In the genomic region with DNA sequence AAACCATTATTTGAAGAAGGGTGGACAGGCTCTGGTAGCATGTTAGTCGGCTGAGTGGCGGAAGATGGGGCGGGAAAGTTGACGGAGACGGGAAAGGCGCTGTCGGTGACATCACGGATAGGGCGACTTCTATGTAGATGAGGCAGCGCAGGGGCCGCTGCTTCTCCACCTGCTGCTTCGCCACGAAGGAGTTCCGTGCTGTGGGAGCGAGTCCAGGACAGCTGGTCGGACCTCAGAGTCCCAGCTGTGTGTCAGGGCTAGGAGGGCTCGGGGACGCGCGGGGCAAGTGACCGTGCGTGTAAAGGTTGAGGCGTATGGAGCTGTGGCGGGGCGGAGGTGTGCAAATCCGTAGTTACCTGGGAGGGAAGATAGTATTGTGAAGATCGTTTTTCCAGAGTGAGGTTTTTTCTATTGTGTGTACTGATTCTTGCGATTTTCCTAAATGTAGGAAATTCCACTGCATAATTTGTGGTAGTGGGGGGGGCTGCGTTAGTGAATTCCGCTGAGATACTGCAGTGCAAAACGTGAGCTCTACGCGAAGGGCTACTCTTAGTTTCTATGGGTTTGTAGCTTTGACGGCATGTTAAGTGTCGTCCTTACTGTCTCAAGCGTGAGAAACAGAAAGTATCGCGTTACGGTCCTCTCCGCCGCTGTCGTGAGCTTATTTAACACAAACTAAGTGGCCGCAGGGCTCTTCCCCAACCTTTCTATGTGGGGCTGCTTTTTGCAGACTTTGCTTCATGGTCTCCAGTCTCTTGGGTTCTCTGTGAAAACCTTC, we compare ENCODE assay signal across 1 cellular context.
TF ChIP-seq lines count a peak whose summit lies in the region.

No MANE protein-coding gene starts in this region.

TF ChIP-seq in K562, 482 proteins besides CTCF, POLR2A, EP300 and RAD21 (continued from another document and continues in another):
- TF ChIP-seq CUX1 (CRISPR knock-in tag; IDR thresholded peaks at IDR 0.05) (no peak), PKNOX1 (IDR thresholded peaks at IDR 0.05) (peak; percentile 44), NFIC (IDR thresholded peaks at IDR 0.05) (peak; percentile 65), KLF6 (CRISPR knock-in tag; IDR thresholded peaks at IDR 0.05; ENCODE audit: borderline replicate concordance) (peak; percentile 49; the same call in 1 of the 2 replicates), SREBF1 (IDR thresholded peaks at IDR 0.05; ENCODE audit: borderline replicate concordance, low read depth, low read length) (no peak), ZFP1 (CRISPR knock-in tag; IDR thresholded peaks at IDR 0.05) (peak; percentile 85; the same call in 1 of the 2 replicates), GTF2B (IDR thresholded peaks at IDR 0.05; ENCODE audit: extremely low read depth, insufficient read length) (peak; percentile 80), ZNF586 (CRISPR knock-in tag; conservative IDR thresholded peaks at IDR 0.05) (peak; percentile 97), ZSCAN32 (CRISPR knock-in tag; IDR thresholded peaks at IDR 0.05) (peak; percentile 97), ZKSCAN8 (CRISPR knock-in tag; IDR thresholded peaks at IDR 0.05) (peak; percentile 20; the same call in 1 of the 2 replicates), NEUROD1 (IDR thresholded peaks at IDR 0.05; ENCODE audit: borderline replicate concordance, low read depth, low read length, partially characterized antibody) (peak; percentile 22), BRD4 (IDR thresholded peaks at IDR 0.05) (no peak), MGA (IDR thresholded peaks at IDR 0.05) (peak; percentile 79), RFX7 (CRISPR knock-in tag; IDR thresholded peaks at IDR 0.05) (peak; percentile 99), ZNF589 (CRISPR knock-in tag; IDR thresholded peaks at IDR 0.05; ENCODE audit: low read depth) (0 out of 2 replicates have a peak, but pooled peaks have one; percentile 51), JUN (IDR thresholded peaks at IDR 0.05; ENCODE audit: borderline replicate concordance, low read depth, low read length) (no peak), JUN (CRISPR knock-in tag; IDR thresholded peaks at IDR 0.05; ENCODE audit: borderline replicate concordance) (no peak), HEY1 (CRISPR knock-in tag; IDR thresholded peaks at IDR 0.05; ENCODE audit: borderline replicate concordance) (peak; percentile 99), DPF2 (IDR thresholded peaks at IDR 0.05) (no peak), PTTG1 (tag; IDR thresholded peaks at IDR 0.05; ENCODE audit: low read depth) (no peak), TRIM24 (IDR thresholded peaks at IDR 0.05) (0 out of 4 replicates have a peak, but pooled peaks of 1 of the 2 experiments have one; percentile 21)
- TF ChIP-seq, protein P1, sequence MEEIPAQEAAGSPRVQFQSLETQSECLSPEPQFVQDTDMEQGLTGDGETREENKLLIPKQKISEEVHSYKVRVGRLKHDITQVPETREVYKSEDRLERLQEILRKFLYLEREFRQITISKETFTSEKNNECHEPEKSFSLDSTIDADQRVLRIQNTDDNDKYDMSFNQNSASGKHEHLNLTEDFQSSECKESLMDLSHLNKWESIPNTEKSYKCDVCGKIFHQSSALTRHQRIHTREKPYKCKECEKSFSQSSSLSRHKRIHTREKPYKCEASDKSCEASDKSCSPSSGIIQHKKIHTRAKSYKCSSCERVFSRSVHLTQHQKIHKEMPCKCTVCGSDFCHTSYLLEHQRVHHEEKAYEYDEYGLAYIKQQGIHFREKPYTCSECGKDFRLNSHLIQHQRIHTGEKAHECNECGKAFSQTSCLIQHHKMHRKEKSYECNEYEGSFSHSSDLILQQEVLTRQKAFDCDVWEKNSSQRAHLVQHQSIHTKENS (CRISPR knock-in tag; IDR thresholded peaks at IDR 0.05), result peak; percentile 95
- TF ChIP-seq, protein P2, sequence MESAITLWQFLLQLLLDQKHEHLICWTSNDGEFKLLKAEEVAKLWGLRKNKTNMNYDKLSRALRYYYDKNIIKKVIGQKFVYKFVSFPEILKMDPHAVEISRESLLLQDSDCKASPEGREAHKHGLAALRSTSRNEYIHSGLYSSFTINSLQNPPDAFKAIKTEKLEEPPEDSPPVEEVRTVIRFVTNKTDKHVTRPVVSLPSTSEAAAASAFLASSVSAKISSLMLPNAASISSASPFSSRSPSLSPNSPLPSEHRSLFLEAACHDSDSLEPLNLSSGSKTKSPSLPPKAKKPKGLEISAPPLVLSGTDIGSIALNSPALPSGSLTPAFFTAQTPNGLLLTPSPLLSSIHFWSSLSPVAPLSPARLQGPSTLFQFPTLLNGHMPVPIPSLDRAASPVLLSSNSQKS (CRISPR knock-in tag; IDR thresholded peaks at IDR 0.05), result peak; percentile 95
- TF ChIP-seq, protein P3, sequence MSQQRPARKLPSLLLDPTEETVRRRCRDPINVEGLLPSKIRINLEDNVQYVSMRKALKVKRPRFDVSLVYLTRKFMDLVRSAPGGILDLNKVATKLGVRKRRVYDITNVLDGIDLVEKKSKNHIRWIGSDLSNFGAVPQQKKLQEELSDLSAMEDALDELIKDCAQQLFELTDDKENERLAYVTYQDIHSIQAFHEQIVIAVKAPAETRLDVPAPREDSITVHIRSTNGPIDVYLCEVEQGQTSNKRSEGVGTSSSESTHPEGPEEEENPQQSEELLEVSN (IDR thresholded peaks at IDR 0.05; ENCODE audit: borderline replicate concordance in 1 of 2, extremely low read depth in 1 of 2, insufficient read depth in 1 of 2, insufficient read length in 1 of 2, low read depth in 1 of 2, low read length in 1 of 2, poor library complexity in 1 of 2, severe bottlenecking in 1 of 2), result peak; percentile 75 to 85
- TF ChIP-seq, protein P4, sequence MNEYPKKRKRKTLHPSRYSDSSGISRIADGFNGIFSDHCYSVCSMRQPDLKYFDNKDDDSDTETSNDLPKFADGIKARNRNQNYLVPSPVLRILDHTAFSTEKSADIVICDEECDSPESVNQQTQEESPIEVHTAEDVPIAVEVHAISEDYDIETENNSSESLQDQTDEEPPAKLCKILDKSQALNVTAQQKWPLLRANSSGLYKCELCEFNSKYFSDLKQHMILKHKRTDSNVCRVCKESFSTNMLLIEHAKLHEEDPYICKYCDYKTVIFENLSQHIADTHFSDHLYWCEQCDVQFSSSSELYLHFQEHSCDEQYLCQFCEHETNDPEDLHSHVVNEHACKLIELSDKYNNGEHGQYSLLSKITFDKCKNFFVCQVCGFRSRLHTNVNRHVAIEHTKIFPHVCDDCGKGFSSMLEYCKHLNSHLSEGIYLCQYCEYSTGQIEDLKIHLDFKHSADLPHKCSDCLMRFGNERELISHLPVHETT (CRISPR knock-in tag; conservative IDR thresholded peaks at IDR 0.05 in 1 of 2, IDR thresholded peaks at IDR 0.05 in 1 of 2), result peak in 1 of 2 experiments; percentile 37; a peak in 1 of 4 replicates
